Comparison of ENCODE assay signal across 15 cellular contexts in genomic region chr9:130193531-130194405, GRCh38. TPM values are rescaled to one million over a fixed set of nuclear protein-coding genes. Genes with fewer than 3 reads are reported as not detected.
DNase-seq lines count a peak whose midpoint lies in the region; ATAC-seq, FAIRE-seq and TF ChIP-seq lines count a peak whose summit lies in the region.
"Had no signal": no experiment of that assay in that cellular context is flagged by ENCODE, and none has a peak within 500 bp of the region (broad histone marks: within the 10 kb centered on the region; RNA-seq: fewer than 3 reads in every experiment).

No MANE protein-coding gene starts in this region.

- H3K27me3 ChIP-seq in gastroesophageal sphincter = no peaks in the 10 kb centered on the region

- 40 to 60% methylated on average over 1 to 7 of the region's 29 CpGs for WGBS in gastroesophageal sphincter (ENCODE audit: low coverage in 1 of 2), 2 donors

- ATAC-seq in SK-N-SH treated with all-trans-retinoic acid at 6 μM for 48 hours (peak; percentile 32), gastroesophageal sphincter (peak; percentile 37), HG03139 (IDR thresholded peaks at IDR 0.05; ENCODE audit: unreplicated experiment) (no peak)
- ATAC-seq: activated CD8-positive, alpha-beta memory T cell treated with anti-CD3 and anti-CD28 coated beads, Interleukin-2, amount 10 ng/mL, durations not matched to agents 7 days and 5 days; HCT116; left colon had no signal

- TF ChIP-seq POLR2A in gastroesophageal sphincter (IDR thresholded peaks at IDR 0.05) = no peak
- no peak for TF ChIP-seq POLR2A in GM12891 (IDR thresholded peaks at IDR 0.05; ENCODE audit: low read depth, low read length)

- H3K27ac ChIP-seq in gastroesophageal sphincter = peak overlapping the region; percentile 75 to 98 (median 90)

- H3K27ac Mint-ChIP-seq in activated CD4-positive, alpha-beta memory T cell treated with anti-CD3 and anti-CD28 coated beads for 36 hours = no peak overlapping the region
- no peak overlapping the region for H3K27ac Mint-ChIP-seq in immature natural killer cell
- H3K27ac Mint-ChIP-seq: activated CD8-positive, alpha-beta memory T cell treated with anti-CD3 and anti-CD28 coated beads, Interleukin-2, amount 10 ng/mL, durations not matched to agents 7 days and 5 days had no signal

- peaks cover 0 to 100% (median 56%) of the 10 kb centered on the region in 3 donors for H3K4me1 ChIP-seq in gastroesophageal sphincter

- no peak overlapping the region for H3K4me3 Mint-ChIP-seq in activated CD4-positive, alpha-beta memory T cell treated with anti-CD3 and anti-CD28 coated beads for 36 hours
- no peak overlapping the region for H3K4me3 Mint-ChIP-seq in immature natural killer cell
- H3K4me3 Mint-ChIP-seq: activated CD8-positive, alpha-beta memory T cell treated with anti-CD3 and anti-CD28 coated beads, Interleukin-2, amount 10 ng/mL, durations not matched to agents 7 days and 5 days had no signal

- POLR2A ChIA-PET in activated CD4-positive, alpha-beta memory T cell treated with anti-CD3 and anti-CD28 coated beads for 36 hours (lab: Charles Lee) = no interaction called here

- CTCF ChIA-PET in activated CD4-positive, alpha-beta memory T cell treated with anti-CD3 and anti-CD28 coated beads for 36 hours (lab: Charles Lee) = interaction anchor here (0.9 kb wide), 1 partner anchor 48 kb away, joined by 4 read pairs; no protein-coding TSS in a partner anchor

- H3K4me3 ChIP-seq in gastroesophageal sphincter = peak overlapping the region in 1 of 2 donors; percentile 9

- no peak for FAIRE-seq in GM12891 (lab: Jason Lieb, UNC)

- no peak for TF ChIP-seq EP300 in gastroesophageal sphincter (IDR thresholded peaks at IDR 0.05)

- no peaks in the 10 kb centered on the region for H3K36me3 ChIP-seq in gastroesophageal sphincter

- H3K9me3 ChIP-seq in gastroesophageal sphincter = no peaks in the 10 kb centered on the region

- intact Hi-C loops in activated CD4-positive, alpha-beta memory T cell treated with anti-CD3 and anti-CD28 coated beads for 36 hours (cut with micrococcal nuclease) = no loop called here

- DNase-seq in NCI-H1092 (lab: John Stamatoyannopoulos, UW) (peak; percentile 68), retina (peak; percentile 70), immature natural killer cell (no peak), GM12891 (ENCODE audit: insufficient read length, low spot score) (no peak)
- no peak for DNase-seq in activated CD4-positive, alpha-beta memory T cell treated with anti-CD3 and anti-CD28 coated beads for 36 hours
- DNase-seq: activated CD8-positive, alpha-beta memory T cell treated with anti-CD3 and anti-CD28 coated beads, Interleukin-2, amount 10 ng/mL, durations not matched to agents 7 days and 5 days; erythroblast; Kasumi-1; left colon; NCI-H748 treated with DMSO at 0.1 percent for 48 hours; T-helper 1 cell had no signal

- H3K36me3 Mint-ChIP-seq in activated CD4-positive, alpha-beta memory T cell treated with anti-CD3 and anti-CD28 coated beads for 36 hours = no peaks in the 10 kb centered on the region
- no peaks in the 10 kb centered on the region for H3K36me3 Mint-ChIP-seq in immature natural killer cell
- H3K36me3 Mint-ChIP-seq: activated CD8-positive, alpha-beta memory T cell treated with anti-CD3 and anti-CD28 coated beads, Interleukin-2, amount 10 ng/mL, durations not matched to agents 7 days and 5 days had no signal

- H3K27me3 Mint-ChIP-seq in activated CD4-positive, alpha-beta memory T cell treated with anti-CD3 and anti-CD28 coated beads for 36 hours = no peaks in the 10 kb centered on the region
- H3K27me3 Mint-ChIP-seq in immature natural killer cell (ENCODE audit: low read depth in 3 of 3) = peaks cover 2 to 4% (median 2%) of the 10 kb centered on the region in 3 donors
- H3K27me3 Mint-ChIP-seq: activated CD8-positive, alpha-beta memory T cell treated with anti-CD3 and anti-CD28 coated beads, Interleukin-2, amount 10 ng/mL, durations not matched to agents 7 days and 5 days had no signal

- no peaks in the 10 kb centered on the region for H3K9me3 Mint-ChIP-seq in activated CD4-positive, alpha-beta memory T cell treated with anti-CD3 and anti-CD28 coated beads for 36 hours
- H3K9me3 Mint-ChIP-seq in immature natural killer cell = no peaks in the 10 kb centered on the region

- no peaks in the 10 kb centered on the region for H3K4me1 Mint-ChIP-seq in activated CD4-positive, alpha-beta memory T cell treated with anti-CD3 and anti-CD28 coated beads for 36 hours (ENCODE audit: low read depth)
- peaks cover 0 to 5% of the 10 kb centered on the region in 2 donors for H3K4me1 Mint-ChIP-seq in immature natural killer cell
- H3K4me1 Mint-ChIP-seq: activated CD8-positive, alpha-beta memory T cell treated with anti-CD3 and anti-CD28 coated beads, Interleukin-2, amount 10 ng/mL, durations not matched to agents 7 days and 5 days had no signal

- no peak for TF ChIP-seq CTCF in gastroesophageal sphincter (IDR thresholded peaks at IDR 0.05)

TF ChIP-seq in SK-N-SH treated with all-trans-retinoic acid at 6 μM for 48 hours, 23 proteins besides CTCF, POLR2A, EP300 and RAD21 (continues in another document):
- TF ChIP-seq ZNF70 (CRISPR knock-in tag; IDR thresholded peaks at IDR 0.05) = no peak
- TF ChIP-seq ISL1 (CRISPR knock-in tag; IDR thresholded peaks at IDR 0.05) = no peak
- TF ChIP-seq RARB (CRISPR knock-in tag; IDR thresholded peaks at IDR 0.05) = no peak
- no peak for TF ChIP-seq ZNF565 (CRISPR knock-in tag; conservative IDR thresholded peaks at IDR 0.05; ENCODE audit: low read depth)
- TF ChIP-seq TCF4 (CRISPR knock-in tag; IDR thresholded peaks at IDR 0.05; ENCODE audit: borderline replicate concordance) = no peak
- no peak for TF ChIP-seq POU6F1 (CRISPR knock-in tag; IDR thresholded peaks at IDR 0.05; ENCODE audit: borderline replicate concordance, low read depth)
- TF ChIP-seq GLIS3 (CRISPR knock-in tag; IDR thresholded peaks at IDR 0.05) = no peak
- TF ChIP-seq BACH2 (CRISPR knock-in tag; IDR thresholded peaks at IDR 0.05; ENCODE audit: borderline replicate concordance) = no peak
- no peak for TF ChIP-seq TOX (CRISPR knock-in tag; IDR thresholded peaks at IDR 0.05; ENCODE audit: borderline replicate concordance)
- TF ChIP-seq OSR1 (CRISPR knock-in tag; IDR thresholded peaks at IDR 0.05) = no peak
- no peak for TF ChIP-seq ZNF8 (CRISPR knock-in tag; IDR thresholded peaks at IDR 0.05)

TF ChIP-seq in GM12891, 5 proteins besides CTCF, POLR2A, EP300 and RAD21:
- TF ChIP-seq SPI1 (IDR thresholded peaks at IDR 0.05; ENCODE audit: low read depth, low read length) = no peak
- no peak for TF ChIP-seq POLR2AphosphoS5 (IDR thresholded peaks at IDR 0.05; ENCODE audit: low read depth, low read length)
- no peak for TF ChIP-seq TAF1 (IDR thresholded peaks at IDR 0.05; ENCODE audit: low read depth, low read length)
- TF ChIP-seq POU2F2 (IDR thresholded peaks at IDR 0.05; ENCODE audit: low read depth, low read length) = no peak
- no peak for TF ChIP-seq PAX5 (IDR thresholded peaks at IDR 0.05; ENCODE audit: insufficient read depth, low read length, severe bottlenecking)

RNA-seq across cellular contexts. Expression of gene NCS1, which starts 21.6 kb away (rescaled TPM):
- 100 to 1,000 TPM; 105 to 231 (median 127) TPM for total RNA-seq in gastroesophageal sphincter
- total RNA-seq in activated CD4-positive, alpha-beta memory T cell treated with anti-CD3 and anti-CD28 coated beads for 36 hours = 10 to 100 TPM; 26.8 to 29.1 TPM
- polyA plus RNA-seq in immature natural killer cell = under 1 TPM in 2 of 3 donors, not detected in 1; 0.26 to 0.30 TPM
- 0.08 TPM for polyA plus RNA-seq in GM12891 (2012; ENCODE audit: low read depth, missing spikeins)

Comparison
In these comparisons a context has a peak if more than half of its experiments do, and no peak if none do; other contexts are left out.
1. DNase-seq: peak in NCI-H1092 (single experiment) and retina (single experiment); none in activated CD4-positive, alpha-beta memory T cell treated with anti-CD3 and anti-CD28 coated beads for 36 hours (single experiment), immature natural killer cell (0 of 3) and GM12891 (single experiment).